In the genomic region with DNA sequence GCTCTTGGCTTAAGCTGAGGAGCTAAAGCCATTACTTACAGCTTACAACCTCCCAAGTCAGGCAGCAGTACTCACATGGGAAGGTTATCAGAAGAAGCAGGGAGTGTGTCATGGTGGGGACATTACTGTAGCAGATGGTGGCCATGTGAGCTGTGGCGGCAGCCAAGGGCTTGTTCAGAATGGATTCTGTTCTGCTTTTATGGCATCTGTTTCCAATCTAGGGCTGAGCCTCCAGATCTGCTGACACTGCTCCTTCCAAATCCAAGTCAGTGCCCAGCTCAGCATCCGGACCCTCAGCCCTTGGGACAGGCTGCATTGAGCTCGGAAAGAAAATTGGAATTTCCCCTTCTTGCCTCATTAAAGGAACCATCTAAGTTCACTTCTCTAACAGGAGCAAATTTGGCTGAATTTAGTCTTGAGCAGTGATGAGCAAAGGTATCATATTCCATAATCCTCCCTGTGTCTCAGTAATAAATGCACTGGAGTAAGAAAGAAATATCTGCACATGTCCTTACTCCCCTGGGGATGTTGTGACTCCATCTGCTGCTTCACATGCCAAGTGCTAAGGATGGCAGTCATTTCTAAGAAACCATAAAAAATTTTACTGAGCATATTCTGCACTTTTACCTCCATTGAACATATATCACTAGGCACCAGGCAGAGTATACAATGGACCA, we compare ENCODE assay signal across 19 cellular contexts.
DNase-seq lines count a peak whose midpoint lies in the region; ATAC-seq and TF ChIP-seq lines count a peak whose summit lies in the region.
"Had no signal": no experiment of that assay in that cellular context is flagged by ENCODE, and none has a peak within 500 bp of the region (broad histone marks: within the 10 kb centered on the region; RNA-seq: fewer than 3 reads in every experiment).

No MANE protein-coding gene starts in this region.

- in situ Hi-C loops in GM13976 (cut with MboI; ENCODE audit: low sequenced_read_pairs, unreplicated experiment), result no loop called here

- H3K27ac ChIP-seq in body of pancreas, result no peak overlapping the region
- H3K27ac ChIP-seq in hepatocyte, result peak overlapping the region; percentile 1
- H3K27ac ChIP-seq in testis, result no peak overlapping the region
- H3K27ac ChIP-seq: cardiac muscle cell, epithelial cell of prostate had no signal

- H2AFZ ChIP-seq in hepatocyte, result no peak overlapping the region

- DNase-seq in HFF-Myc (ENCODE audit: extremely low read depth, low read depth) (peak; percentile 90), body of pancreas (peak in 2 of 4 donors; percentile 23 to 30), hepatocyte (ENCODE audit: low spot score) (peak; percentile 18), testis (peak; percentile 59), GM13976 (ENCODE audit: low spot score) (no peak), NCI-H187 treated with DMSO at 0.1 percent for 48 hours (lab: John Stamatoyannopoulos, UW) (no peak)
- DNase-seq in natural killer cell treated with Interleukin-12 subunit alpha and Interleukin-12 subunit beta and Interleukin-15 and Interleukin-18, amount 100 ng/mL, for 72 hours (ENCODE audit: low spot score), result no peak
- no peak for DNase-seq in activated naive CD4-positive, alpha-beta T cell treated with anti-CD3 and anti-CD28 coated beads, Interleukin-2, amount 10 ng/mL, durations not matched to agents 7 days and 5 days
- DNase-seq: activated CD4-positive, alpha-beta T cell treated with anti-CD3 and anti-CD28 coated beads, Interleukin-2, amount 50 U/mL, for 1 hour; activated effector memory CD4-positive, alpha-beta T cell treated with Interleukin-2 at 50 U/mL for 16 hours; NCI-H1092 treated with DMSO at 0.1 percent for 48 hours; NCI-H774; occipital lobe; stimulated activated naive CD8-positive, alpha-beta T cell treated with anti-CD3 and anti-CD28 coated beads, Interleukin-15, Interleukin-2, amounts not matched to agents 100 U/mL and 50 U/mL, for 24 hours; SW 1271 had no signal

- H3K4me1 Mint-ChIP-seq in natural killer cell treated with Interleukin-12 subunit alpha and Interleukin-12 subunit beta and Interleukin-15 and Interleukin-18, amount 100 ng/mL, for 72 hours (ENCODE audit: low read depth in 2 of 2), result no peaks in the 10 kb centered on the region
- no peaks in the 10 kb centered on the region for H3K4me1 Mint-ChIP-seq in activated naive CD4-positive, alpha-beta T cell treated with anti-CD3 and anti-CD28 coated beads, Interleukin-2, amount 10 ng/mL, durations not matched to agents 7 days and 5 days

- no peak for TF ChIP-seq CTCF in HFF-Myc (IDR thresholded peaks at IDR 0.05; ENCODE audit: low read depth, low read length, missing control alignments)
- no peak for TF ChIP-seq CTCF in body of pancreas (IDR thresholded peaks at IDR 0.05)
- TF ChIP-seq CTCF in hepatocyte (IDR thresholded peaks at IDR 0.05; ENCODE audit: poor library complexity), result no peak
- no peak for TF ChIP-seq CTCF in testis (IDR thresholded peaks at IDR 0.05)
- TF ChIP-seq CTCF in GM13976 (IDR thresholded peaks at IDR 0.05; ENCODE audit: borderline replicate concordance, control extremely low read depth, extremely low read depth, insufficient read depth, missing control alignments), result no peak

- no peaks in the 10 kb centered on the region for H3K27me3 ChIP-seq in body of pancreas
- no peaks in the 10 kb centered on the region for H3K27me3 ChIP-seq in hepatocyte
- no peaks in the 10 kb centered on the region for H3K27me3 ChIP-seq in testis
- H3K27me3 ChIP-seq: cardiac muscle cell had no signal

- no peak overlapping the region for H3K4me3 ChIP-seq in HFF-Myc (replicated peaks; ENCODE audit: low read depth, low read length)
- H3K4me3 ChIP-seq in body of pancreas, result no peak overlapping the region
- H3K4me3 ChIP-seq in hepatocyte, result no peak overlapping the region
- H3K4me3 ChIP-seq in testis, result no peak overlapping the region
- H3K4me3 ChIP-seq: cardiac muscle cell, GM12878, HAP-1 had no signal

- no peak overlapping the region for H3K4me2 ChIP-seq in hepatocyte

- no peaks in the 10 kb centered on the region for H4K20me1 ChIP-seq in hepatocyte (ENCODE audit: insufficient read depth, poor library complexity, severe bottlenecking)

- no peaks in the 10 kb centered on the region for H3K9me2 ChIP-seq in hepatocyte (replicated peaks; ENCODE audit: insufficient read depth)

- H3K36me3 ChIP-seq in body of pancreas (replicated peaks in 1 of 2; ENCODE audit: insufficient read depth in 1 of 2, low read depth in 2 of 2) (no peaks in the 10 kb centered on the region), hepatocyte (replicated peaks; ENCODE audit: insufficient read depth, low read depth) (no peaks in the 10 kb centered on the region), testis (ENCODE audit: low read depth, missing control alignments) (no peaks in the 10 kb centered on the region)
- H3K36me3 ChIP-seq: cardiac muscle cell, HAP-1 had no signal

- no peak overlapping the region for H3K27ac Mint-ChIP-seq in natural killer cell treated with Interleukin-12 subunit alpha and Interleukin-12 subunit beta and Interleukin-15 and Interleukin-18, amount 100 ng/mL, for 72 hours
- no peak overlapping the region for H3K27ac Mint-ChIP-seq in activated naive CD4-positive, alpha-beta T cell treated with anti-CD3 and anti-CD28 coated beads, Interleukin-2, amount 10 ng/mL, durations not matched to agents 7 days and 5 days

- no peaks in the 10 kb centered on the region for H3K36me3 Mint-ChIP-seq in natural killer cell treated with Interleukin-12 subunit alpha and Interleukin-12 subunit beta and Interleukin-15 and Interleukin-18, amount 100 ng/mL, for 72 hours
- no peaks in the 10 kb centered on the region for H3K36me3 Mint-ChIP-seq in activated naive CD4-positive, alpha-beta T cell treated with anti-CD3 and anti-CD28 coated beads, Interleukin-2, amount 10 ng/mL, durations not matched to agents 7 days and 5 days

- WGBS in body of pancreas, 2 donors, result 59 to 73% methylated on average over 3 of the region's 3 CpGs
- 61% methylated on average over 3 of the region's 3 CpGs for WGBS in hepatocyte (ENCODE audit: low lambda C conversion rate, missing lambda C conversion rate)
- WGBS in testis, 2 donors, result 45 to 53% methylated on average over 3 of the region's 3 CpGs

- H3K9me3 Mint-ChIP-seq in natural killer cell treated with Interleukin-12 subunit alpha and Interleukin-12 subunit beta and Interleukin-15 and Interleukin-18, amount 100 ng/mL, for 72 hours, result peaks cover 3% of the 10 kb centered on the region
- peaks cover 6% of the 10 kb centered on the region for H3K9me3 Mint-ChIP-seq in activated naive CD4-positive, alpha-beta T cell treated with anti-CD3 and anti-CD28 coated beads, Interleukin-2, amount 10 ng/mL, durations not matched to agents 7 days and 5 days

- H3K4me1 ChIP-seq in body of pancreas (no peaks in the 10 kb centered on the region), hepatocyte (ENCODE audit: insufficient read depth) (no peaks in the 10 kb centered on the region), testis (peaks cover 12% of the 10 kb centered on the region)
- H3K4me1 ChIP-seq: HAP-1 had no signal

- CTCF ChIA-PET in activated naive CD4-positive, alpha-beta T cell treated with anti-CD3 and anti-CD28 coated beads, Interleukin-2, amount 10 ng/mL, durations not matched to agents 7 days and 5 days (lab: Charles Lee), result no interaction called here

- intact Hi-C loops in body of pancreas (cut with DNase I) (no loop called here), testis (cut with DNase I; ENCODE audit: low total_unique reads) (no loop called here)

- no peak overlapping the region for H3K4me3 Mint-ChIP-seq in natural killer cell treated with Interleukin-12 subunit alpha and Interleukin-12 subunit beta and Interleukin-15 and Interleukin-18, amount 100 ng/mL, for 72 hours
- H3K4me3 Mint-ChIP-seq in activated naive CD4-positive, alpha-beta T cell treated with anti-CD3 and anti-CD28 coated beads, Interleukin-2, amount 10 ng/mL, durations not matched to agents 7 days and 5 days, result no peak overlapping the region

- no peaks in the 10 kb centered on the region for H3K79me2 ChIP-seq in hepatocyte

- TF ChIP-seq POLR2A in body of pancreas (IDR thresholded peaks at IDR 0.05) (no peak), testis (IDR thresholded peaks at IDR 0.05) (no peak)

- peaks cover 12 to 36% of the 10 kb centered on the region in 2 donors for H3K27me3 Mint-ChIP-seq in natural killer cell treated with Interleukin-12 subunit alpha and Interleukin-12 subunit beta and Interleukin-15 and Interleukin-18, amount 100 ng/mL, for 72 hours
- H3K27me3 Mint-ChIP-seq in activated naive CD4-positive, alpha-beta T cell treated with anti-CD3 and anti-CD28 coated beads, Interleukin-2, amount 10 ng/mL, durations not matched to agents 7 days and 5 days, result peaks cover 19% of the 10 kb centered on the region

- H3K9me3 ChIP-seq in body of pancreas (no peaks in the 10 kb centered on the region), hepatocyte (ENCODE audit: low read depth) (no peaks in the 10 kb centered on the region), testis (no peaks in the 10 kb centered on the region)
- H3K9me3 ChIP-seq: HAP-1 had no signal

- ATAC-seq in body of pancreas, result peak; percentile 40
- ATAC-seq in natural killer cell treated with Interleukin-12 subunit alpha and Interleukin-12 subunit beta and Interleukin-15 and Interleukin-18, amount 100 ng/mL, for 72 hours, result no peak
- ATAC-seq: GM12878; stimulated activated naive CD8-positive, alpha-beta T cell treated with anti-CD3 and anti-CD28 coated beads, Interleukin-15, Interleukin-2, amounts not matched to agents 100 U/mL and 50 U/mL, for 24 hours had no signal

Comparison
In these comparisons a context has a peak if more than half of its experiments do, and no peak if none do; other contexts are left out.
1. DNase-seq: peak in HFF-Myc (single experiment), hepatocyte (single experiment) and testis (single experiment); none in natural killer cell treated with Interleukin-12 subunit alpha and Interleukin-12 subunit beta and Interleukin-15 and Interleukin-18, amount 100 ng/mL, for 72 hours (single experiment), GM13976 (single experiment), activated naive CD4-positive, alpha-beta T cell treated with anti-CD3 and anti-CD28 coated beads, Interleukin-2, amount 10 ng/mL, durations not matched to agents 7 days and 5 days (single experiment) and NCI-H187 treated with DMSO at 0.1 percent for 48 hours (single experiment).